14 cellular contexts compared by ENCODE assay signal in the genomic region with DNA sequence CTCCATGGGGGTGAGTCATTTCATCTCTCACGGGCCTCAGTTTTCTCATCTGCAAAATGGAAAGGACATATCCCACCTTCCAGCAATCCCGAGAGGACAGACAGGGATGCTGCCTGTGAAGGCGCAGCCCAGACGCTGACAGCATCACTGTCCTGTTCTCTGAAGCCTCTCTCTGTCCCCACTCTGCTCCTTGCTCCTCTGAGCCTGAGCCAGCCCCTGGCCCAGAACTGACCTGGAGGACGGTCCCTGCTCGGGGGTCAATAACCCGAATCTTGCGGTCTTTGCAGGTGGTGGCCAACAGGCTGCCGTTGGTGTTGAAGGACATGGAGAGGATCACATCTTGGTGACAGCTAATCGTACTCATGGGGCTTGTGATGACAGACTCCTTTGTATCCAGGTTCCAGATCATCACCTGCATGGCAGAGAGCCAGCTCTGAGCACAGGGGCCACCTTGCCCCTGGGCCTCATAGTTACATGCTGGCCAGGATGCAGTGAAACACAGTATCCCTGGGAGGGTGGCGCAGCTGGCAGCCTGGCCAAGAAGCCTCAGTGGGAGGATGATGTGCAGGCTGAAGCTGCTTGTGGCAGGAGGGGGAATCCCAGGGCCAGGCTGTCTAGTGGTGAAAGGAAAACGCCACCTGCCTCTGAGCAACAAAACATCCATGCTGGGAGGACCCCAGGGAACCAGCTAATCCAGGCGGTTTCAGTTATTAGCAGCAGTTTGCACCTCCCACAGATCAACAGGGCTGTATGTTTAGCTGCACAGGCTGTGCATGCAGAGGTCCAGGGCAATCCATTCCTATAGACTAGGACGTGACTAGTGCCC. TPM values are rescaled to one million over a fixed set of nuclear protein-coding genes. Genes with fewer than 3 reads are reported as not detected.
DNase-seq lines count a peak whose midpoint lies in the region; ATAC-seq, FAIRE-seq and TF ChIP-seq lines count a peak whose summit lies in the region.
"Had no signal": no experiment of that assay in that cellular context is flagged by ENCODE, and none has a peak within 500 bp of the region (broad histone marks: within the 10 kb centered on the region; RNA-seq: fewer than 3 reads in every experiment).

No MANE protein-coding gene starts in this region.

- peaks cover 12% of the 10 kb centered on the region for H3K4me1 Mint-ChIP-seq in GM23338

- intact Hi-C loops in A673 (cut with micrococcal nuclease; ENCODE audit: unreplicated experiment), result no loop called here
- intact Hi-C loops in GM12878 (cut with micrococcal nuclease; ENCODE audit: unreplicated experiment), result no loop called here
- intact Hi-C loops in thyroid gland (cut with DNase I), result no loop called here

- 58% methylated on average over 14 of the region's 14 CpGs for WGBS in GM12878 (ENCODE audit: insufficient coverage, insufficient replicate concordance, low lambda C conversion rate, missing lambda C conversion rate)
- WGBS in thyroid gland, 2 donors, result 73 to 85% methylated on average over 13 of the region's 14 CpGs

- TF ChIP-seq CTCF in A673 (conservative IDR thresholded peaks at IDR 0.05; ENCODE audit: low read depth, low read length) (peak; percentile 16; the same call in 1 of the 2 replicates), GM23338 (conservative IDR thresholded peaks at IDR 0.05; ENCODE audit: low read depth in 2 of 2) (no peak), GM12878 (IDR thresholded peaks at IDR 0.05 in 2 of 3, conservative IDR thresholded peaks at IDR 0.05 in 1 of 3; ENCODE audit: control insufficient read depth in 2 of 3, extremely low read depth in 1 of 3, insufficient read depth in 1 of 3, low read depth in 3 of 3, low read length in 3 of 3) (peak in 1 of 3 experiments; percentile 39; a peak in 2 of 6 replicates), thyroid gland (IDR thresholded peaks at IDR 0.05) (no peak)

- no peaks in the 10 kb centered on the region for H4K20me1 ChIP-seq in GM23338 (replicated peaks; ENCODE audit: insufficient read depth)
- no peaks in the 10 kb centered on the region for H4K20me1 ChIP-seq in GM12878 (ENCODE audit: control insufficient read depth, insufficient read depth)

- RAD21 ChIA-PET in GM12878 (lab: Charles Lee; ENCODE audit: unreplicated experiment), result interaction anchor here (0.6 to 1.4 kb wide), 6 partner anchors 14 to 61 kb away, joined by 3 to 6 read pairs (median 4); partner anchors contain the start of gene TRIM14

- H3K4me1 ChIP-seq in A673 (ENCODE audit: insufficient read depth, low read length, poor library complexity, severe bottlenecking) (no peaks in the 10 kb centered on the region), GM23338 (ENCODE audit: insufficient read depth) (no peaks in the 10 kb centered on the region), GM12878 (ENCODE audit: control insufficient read depth, insufficient read depth, low read length) (peaks cover 12% of the 10 kb centered on the region), thyroid gland (no peaks in the 10 kb centered on the region)

- SMC1A ChIA-PET in GM12878 (lab: Charles Lee; ENCODE audit: uncharacterized antibody, unreplicated experiment), result interaction anchor here (0.8 to 1.2 kb wide), 5 partner anchors 9 to 59 kb away, joined by 3 to 6 read pairs (median 4); no protein-coding TSS in a partner anchor

- H3K4me3 ChIP-seq in A673 (ENCODE audit: low read depth, low read length, poor library complexity, severe bottlenecking) (no peak overlapping the region), GM23338 (no peak overlapping the region), GM12878 (no peak overlapping the region), thyroid gland (replicated peaks in 1 of 3) (no peak overlapping the region)

- H3K36me3 ChIP-seq in A673 (ENCODE audit: insufficient read depth, low read length, poor library complexity, severe bottlenecking) (no peaks in the 10 kb centered on the region), GM23338 (ENCODE audit: insufficient read depth) (no peaks in the 10 kb centered on the region; the same call in 1 of the 2 replicates), GM12878 (ENCODE audit: control insufficient read depth in 2 of 2, insufficient read depth in 2 of 2, low read length in 1 of 2) (no peaks in the 10 kb centered on the region), thyroid gland (no peaks in the 10 kb centered on the region)

- H3K4me2 ChIP-seq in GM23338 (no peak overlapping the region), GM12878 (ENCODE audit: control insufficient read depth, insufficient read depth) (no peak overlapping the region)

- BruUV-seq in A673 (replicated peaks; lab: Mats Ljungman, UMichigan), result no TSS peak
- no TSS peak for BruUV-seq in GM12878 (replicated peaks; lab: Mats Ljungman, UMichigan)

- no peak overlapping the region for H3K27ac ChIP-seq in A673 (ENCODE audit: low read depth, low read length, poor library complexity, severe bottlenecking)
- no peak overlapping the region for H3K27ac ChIP-seq in GM23338 (ENCODE audit: low read depth)
- no peak overlapping the region for H3K27ac ChIP-seq in GM12878 (ENCODE audit: control insufficient read depth, insufficient read depth)
- H3K27ac ChIP-seq in thyroid gland, result no peak overlapping the region
- H3K27ac ChIP-seq: epithelial cell of prostate had no signal

- ATAC-seq in GM23338 (peak; percentile 84), GM12878 (peak; percentile 66), HG03159 (IDR thresholded peaks at IDR 0.05; ENCODE audit: unreplicated experiment) (no peak), HG02938 (IDR thresholded peaks at IDR 0.05; ENCODE audit: unreplicated experiment) (no peak), GM21390 (IDR thresholded peaks at IDR 0.05; ENCODE audit: unreplicated experiment) (no peak)
- ATAC-seq: natural killer cell had no signal

- no peak overlapping the region for H3K27ac Mint-ChIP-seq in GM23338
- H3K27ac Mint-ChIP-seq: natural killer cell had no signal

- DNase-seq in A673 (ENCODE audit: low spot score) (peak; percentile 72), GM23338 (ENCODE audit: low spot score) (no peak), NCI-H2196 (lab: John Stamatoyannopoulos, UW; ENCODE audit: unreplicated experiment) (peak; percentile 57), GM12878 (ENCODE audit: low read depth, low spot score) (no peak), thyroid gland (no peak)
- DNase-seq: natural killer cell, NCI-H774, small intestine, T-helper 1 cell had no signal

- no peak overlapping the region for H3K9ac ChIP-seq in GM12878 (ENCODE audit: control insufficient read depth, insufficient read depth, low read length)

- TF ChIP-seq EP300 in GM12878 (IDR thresholded peaks at IDR 0.05; ENCODE audit: borderline replicate concordance in 1 of 2, control insufficient read depth in 1 of 2, low read depth in 2 of 2, low read length in 2 of 2), result no peak

- no peak overlapping the region for H3K4me3 Mint-ChIP-seq in GM23338
- H3K4me3 Mint-ChIP-seq: brain, natural killer cell had no signal

- CTCF ChIA-PET in A673 (lab: Charles Lee) (no interaction called here), GM12878 (lab: Yijun Ruan, JAX) (interaction anchor here (0.5 to 1.9 kb wide), 14 partner anchors 9 to 124 kb away, joined by 3 to 9 read pairs (median 3); partner anchors contain the start of gene TRIM14)

- H3F3A ChIP-seq in GM23338 (replicated peaks; ENCODE audit: low read depth), result no peaks in the 10 kb centered on the region

- H3K27me3 ChIP-seq in A673 (replicated peaks; ENCODE audit: insufficient read depth, low read depth, low read length, poor library complexity), result no peaks in the 10 kb centered on the region
- no peaks in the 10 kb centered on the region for H3K27me3 ChIP-seq in GM23338 (ENCODE audit: insufficient read depth)
- no peaks in the 10 kb centered on the region for H3K27me3 ChIP-seq in GM12878 (replicated peaks in 1 of 2; ENCODE audit: control insufficient read depth in 2 of 2, insufficient read depth in 2 of 2, low read length in 1 of 2)
- no peaks in the 10 kb centered on the region for H3K27me3 ChIP-seq in thyroid gland

- no peaks in the 10 kb centered on the region for H3K9me2 ChIP-seq in GM23338 (ENCODE audit: insufficient read depth)

- peaks cover 22% of the 10 kb centered on the region for H3K36me3 Mint-ChIP-seq in GM23338 (ENCODE audit: low read depth)
- H3K36me3 Mint-ChIP-seq: brain, natural killer cell had no signal

- H3K79me2 ChIP-seq in GM23338 (replicated peaks; ENCODE audit: insufficient read depth) (no peaks in the 10 kb centered on the region), GM12878 (ENCODE audit: control insufficient read depth, insufficient read depth, low read length) (no peaks in the 10 kb centered on the region)

- H3K9me3 ChIP-seq in A673 (ENCODE audit: low read depth, low read length, poor library complexity, severe bottlenecking) (no peaks in the 10 kb centered on the region), GM12878 (replicated peaks; ENCODE audit: control insufficient read depth, insufficient read depth, low read length) (no peaks in the 10 kb centered on the region), thyroid gland (no peaks in the 10 kb centered on the region)

- H3K27me3 Mint-ChIP-seq in GM23338 (ENCODE audit: insufficient read depth, low read depth, poor library complexity), result peaks cover 2% of the 10 kb centered on the region

- no peaks in the 10 kb centered on the region for H3K9me3 Mint-ChIP-seq in GM23338
- H3K9me3 Mint-ChIP-seq: brain, natural killer cell had no signal

- TF ChIP-seq RAD21 in GM12878 (IDR thresholded peaks at IDR 0.05; ENCODE audit: insufficient read depth, low read depth, low read length), result no peak

- POLR2A ChIA-PET in A673 (lab: Charles Lee; ENCODE audit: low non-redundant PET) (no interaction called here), GM12878 (lab: Charles Lee) (no interaction called here)

- in situ Hi-C loops in GM12878 (cut with MboI), result no loop called here

- H2AFZ ChIP-seq in GM23338 (no peak overlapping the region), GM12878 (ENCODE audit: control insufficient read depth, low read depth, low read length) (no peak overlapping the region)

- FAIRE-seq in GM12878 (lab: Jason Lieb, UNC), result no peak
- FAIRE-seq: small intestine had no signal

- TF ChIP-seq POLR2A in GM12878 (IDR thresholded peaks at IDR 0.05; ENCODE audit: low read depth, low read length) (no peak), thyroid gland (IDR thresholded peaks at IDR 0.05) (no peak)

RNA-seq across cellular contexts. Expression of gene TRIM14, which starts 14.0 kb away (rescaled TPM):
- total RNA-seq in A673 (2021), result 3.8 and 5.4 TPM in 2 replicates
- 17.4 and 25.3 TPM in 2 replicates for total RNA-seq in GM23338 (2014; rRNA removed; shearing (Covaris generic))
- 14.9 and 17.2 TPM in 2 replicates for polyA plus RNA-seq in GM23338 (2016; fragmentation: Nextera tagmentation; extraction: Ambion mirVana)
- 36.1 and 40.9 TPM in 2 replicates for total RNA-seq in GM12878 (2013; cell fraction: nucleolus; rRNA removed)
- 25.1 and 25.2 TPM in 2 replicates for total RNA-seq in GM12878 (2014; rRNA removed)
- total RNA-seq in GM12878 (2014; rRNA removed; fragmentation: Illumina TruSeq; extraction: Trizol), result 20.3 and 21.2 TPM in 2 replicates
- total RNA-seq in GM12878 (2021), result 53.3 and 54.4 TPM in 2 replicates
- polyA plus RNA-seq in GM12878 (2011; ENCODE audit: low read depth), result 15.8 TPM
- polyA plus RNA-seq in GM12878 (2011; rRNA removed), result 25.9 and 32.7 TPM in 2 replicates
- 31.9 and 34.9 TPM in 2 replicates for polyA plus RNA-seq in GM12878 (2011; cell fraction: cytosol; rRNA removed)
- polyA plus RNA-seq in GM12878 (2011; cell fraction: nucleus; rRNA removed), result 37.5 and 42.1 TPM in 2 replicates
- 20.1 and 25.2 TPM in 2 replicates for polyA plus RNA-seq in GM12878 (2012)
- 42.4 and 42.6 TPM in 2 replicates for polyA plus RNA-seq in GM12878 (2014; fragmentation: Illumina TruSeq; extraction: Trizol)
- polyA plus RNA-seq in GM12878 (2014; fragmentation: Nextera tagmentation; extraction: Ambion mirVana), result 10 to 100 TPM in 1 of 2 experiments, 1 to 10 TPM in 1; 8.6 to 10.2 TPM
- 39.6 and 39.7 TPM in 2 replicates for polyA plus RNA-seq in GM12878 (2014; rRNA removed)
- 10 to 100 TPM; 38.7 to 41.2 TPM for polyA plus RNA-seq in GM12878 (2016; fragmentation: Nextera tagmentation; extraction: Ambion mirVana)
- polyA minus RNA-seq in GM12878 (2011; rRNA and poly(A)+ RNA removed), result 19.4 and 22.8 TPM in 2 replicates
- polyA minus RNA-seq in GM12878 (2011; cell fraction: cytosol; rRNA and poly(A)+ RNA removed), result 12.7 and 13.5 TPM in 2 replicates
- 9.3 and 16.3 TPM in 2 replicates for polyA minus RNA-seq in GM12878 (2011; cell fraction: nucleus; rRNA and poly(A)+ RNA removed)
- 1 to 10 TPM; 3.9 to 8.1 (median 5.2) TPM for total RNA-seq in thyroid gland

RNA-seq across cellular contexts. Expression of gene CORO2A, which starts 59.4 kb away (rescaled TPM):
- total RNA-seq in A673 (2021) (0.52 and 0.68 TPM in 2 replicates), GM12878 (2014; rRNA removed) (4.1 and 4.7 TPM in 2 replicates), GM12878 (2014; rRNA removed; fragmentation: Illumina TruSeq; extraction: Trizol) (4.8 TPM in 2 replicates), GM12878 (2021) (4.8 and 4.9 TPM in 2 replicates), thyroid gland (1 to 10 TPM; 1.1 to 3.5 (median 2.1) TPM)
- 26.9 and 27.6 TPM in 2 replicates for total RNA-seq in GM23338 (2014; rRNA removed; shearing (Covaris generic))
- polyA plus RNA-seq in GM23338 (2016; fragmentation: Nextera tagmentation; extraction: Ambion mirVana) (12.9 TPM in 2 replicates), GM12878 (2011; rRNA removed) (0.84 and 1.0 TPM in 2 replicates), GM12878 (2014; fragmentation: Illumina TruSeq; extraction: Trizol) (5.0 and 5.5 TPM in 2 replicates), GM12878 (2014; fragmentation: Nextera tagmentation; extraction: Ambion mirVana) (1 to 10 TPM; 1.7 to 1.9 TPM), GM12878 (2014; rRNA removed) (4.2 and 5.3 TPM in 2 replicates), GM12878 (2016; fragmentation: Nextera tagmentation; extraction: Ambion mirVana) (1 to 10 TPM; 2.4 to 2.8 TPM)
- total RNA-seq in GM12878 (2013; cell fraction: nucleolus; rRNA removed), result 0.52 and 0.64 TPM in 2 replicates
- 1.0 TPM for polyA plus RNA-seq in GM12878 (2011; ENCODE audit: low read depth)
- 1.2 and 1.3 TPM in 2 replicates for polyA plus RNA-seq in GM12878 (2011; cell fraction: cytosol; rRNA removed)
- 0.37 and 0.42 TPM in 2 replicates for polyA plus RNA-seq in GM12878 (2011; cell fraction: nucleus; rRNA removed)
- 1.7 and 1.8 TPM in 2 replicates for polyA plus RNA-seq in GM12878 (2012)
- polyA minus RNA-seq in GM12878 (2011; rRNA and poly(A)+ RNA removed), result 0.80 and 2.3 TPM in 2 replicates
- 0.53 TPM in 1 of 2 replicates, not detected in the other for polyA minus RNA-seq in GM12878 (2011; cell fraction: cytosol; rRNA and poly(A)+ RNA removed)
- 0.12 and 0.19 TPM in 2 replicates for polyA minus RNA-seq in GM12878 (2011; cell fraction: nucleus; rRNA and poly(A)+ RNA removed)

Comparison
In these comparisons a context has a peak if more than half of its experiments do, and no peak if none do; other contexts are left out.
1. DNase-seq: peak in A673 (single experiment) and NCI-H2196 (single experiment); none in GM23338 (single experiment), GM12878 (single experiment) and thyroid gland (0 of 2).
2. ATAC-seq: peak in GM23338 (single experiment) and GM12878 (single experiment); none in HG03159 (single experiment), HG02938 (single experiment) and GM21390 (single experiment).